In the genomic region with DNA sequence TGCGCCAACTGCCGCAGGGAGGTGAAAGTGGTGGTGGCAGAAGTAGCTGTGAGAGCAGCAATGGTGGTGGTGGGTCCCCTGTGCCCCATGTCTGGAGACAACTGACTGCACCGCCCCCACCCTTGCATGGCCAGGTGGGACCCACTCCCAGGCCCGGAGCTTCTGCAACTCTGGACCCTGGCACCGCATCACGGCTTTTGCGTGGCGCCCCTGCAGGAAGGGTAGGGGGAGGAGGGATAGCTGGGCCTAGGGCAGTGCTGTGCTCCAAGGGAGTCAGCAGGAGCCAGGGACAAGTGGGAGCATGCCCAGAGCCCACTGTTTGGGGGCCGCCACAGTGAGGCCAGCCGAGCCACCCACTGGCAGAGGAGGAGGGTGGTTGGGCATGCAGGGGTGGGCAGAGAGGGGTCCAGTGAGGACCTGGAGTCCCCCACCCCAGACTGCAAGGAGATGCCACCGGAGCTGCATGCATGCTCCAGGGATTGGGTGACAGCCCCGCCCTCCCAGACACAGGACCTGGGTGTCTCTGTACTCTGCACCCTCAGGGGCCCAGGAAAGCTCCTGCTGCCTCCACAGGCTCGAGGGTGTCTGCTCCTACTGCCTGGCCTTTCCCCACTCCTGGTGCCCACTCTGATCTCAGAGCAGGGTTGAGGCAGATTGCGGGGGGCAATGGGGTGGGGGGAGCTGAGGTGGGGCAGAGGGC, we compare ENCODE assay signal across 28 cellular contexts.
"Had no signal": no experiment of that assay in that cellular context is flagged by ENCODE, and none has a peak within 500 bp of the region (broad histone marks: within the 10 kb centered on the region; RNA-seq: fewer than 3 reads in every experiment).

No MANE protein-coding gene starts in this region.

- H3K4me1 ChIP-seq: parathyroid adenoma, psoas muscle, testis had no signal

- H3K9ac ChIP-seq: parathyroid adenoma had no signal

- H3K27me3 ChIP-seq: ovary, suprapubic skin, testis, upper lobe of left lung, vagina had no signal

- H3K9me3 ChIP-seq: ovary, psoas muscle, spleen, suprapubic skin, testis, tibial artery, transverse colon, upper lobe of left lung, vagina had no signal

- DNase-seq: naive B cell; naive thymus-derived CD8-positive, alpha-beta T cell; nephron progenitor cell; occipital lobe; posterior cingulate gyrus; psoas muscle; spleen; stimulated activated CD4-positive, alpha-beta T cell treated with anti-CD3 and anti-CD28 coated beads, Interleukin-12 subunit alpha, Interleukin-12 subunit beta, amount 100 ng/mL, for 4 hours; stimulated activated CD4-positive, alpha-beta T cell treated with anti-CD3 and anti-CD28 coated beads, Interleukin-1b, Interleukin-23, amount 100 ng/mL, for 48 hours; stimulated activated CD4-positive, alpha-beta T cell treated with anti-CD3 and anti-CD28 coated beads, Interleukin-4, amount 100 ng/mL, for 1 hour; stimulated activated CD4-positive, alpha-beta T cell treated with anti-CD3 and anti-CD28 coated beads, Interleukin-4, amount 100 ng/mL, for 4 hours; stimulated activated CD8-positive, alpha-beta memory T cell treated with anti-CD3 and anti-CD28 coated beads, Interleukin-4, amount 100 ng/mL, for 48 hours; stimulated activated naive CD4-positive, alpha-beta T cell; substantia nigra; testis; tibial artery; transverse colon had no signal

- H3K36me3 ChIP-seq: ovary, spleen, suprapubic skin, tibial artery, transverse colon, upper lobe of left lung, vagina had no signal

- H3K79me2 ChIP-seq: parathyroid adenoma had no signal

- H3K4me2 ChIP-seq: smooth muscle cell had no signal

- FAIRE-seq: urothelium cell line had no signal

- H3K27ac ChIP-seq: ovary, parathyroid adenoma, psoas muscle, skin epidermis, spleen, suprapubic skin, testis, tibial artery, transverse colon, upper lobe of left lung, vagina had no signal

- H2AFZ ChIP-seq: parathyroid adenoma had no signal

- H3K4me3 ChIP-seq: ovary, psoas muscle, skin epidermis, smooth muscle cell, spleen, suprapubic skin, testis, tibial artery, transverse colon, upper lobe of left lung, vagina had no signal

- ATAC-seq: naive thymus-derived CD8-positive, alpha-beta T cell; psoas muscle; right cardiac atrium; sciatic nerve; stimulated activated memory B cell treated with anti-CD40 and anti-IgM and Interleukin-4, amounts not matched to agents 10 μg/mL and 1 μg/mL and 100 μg/mL, for 72 hours had no signal
